ENCODE assay signal across 21 cellular contexts in the genomic region with DNA sequence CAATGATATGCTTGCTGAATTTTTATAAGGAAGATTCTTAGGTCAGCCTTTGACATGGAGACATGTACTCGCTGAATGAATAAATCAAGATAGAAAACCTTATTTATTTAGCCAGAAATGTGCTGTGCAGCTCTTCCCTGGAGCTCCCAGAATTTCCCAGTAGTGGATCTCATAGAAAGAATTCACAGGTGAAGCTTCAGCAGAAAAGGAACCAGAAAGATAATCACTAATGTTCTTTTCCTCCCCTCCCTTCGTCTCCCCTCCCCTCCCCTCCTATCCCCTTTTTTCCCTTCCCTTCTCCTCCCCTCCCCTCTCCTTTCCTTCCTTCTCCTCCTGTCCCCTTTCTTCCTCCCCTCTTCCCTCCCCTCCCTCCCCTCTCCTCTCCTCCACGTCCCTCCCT.
"Had no signal": no experiment of that assay in that cellular context is flagged by ENCODE, and none has a peak within 500 bp of the region (broad histone marks: within the 10 kb centered on the region; RNA-seq: fewer than 3 reads in every experiment).

No MANE protein-coding gene starts in this region.

- H3K27ac ChIP-seq: esophagus squamous epithelium, lower lobe of right lung, neutrophil, pancreas, stomach, tibial artery had no signal

- H3K36me3 ChIP-seq: esophagus squamous epithelium, lower lobe of right lung, neutrophil, pancreas, sigmoid colon, stomach, tibial artery had no signal

- H3K9me3 ChIP-seq: esophagus squamous epithelium, lower lobe of right lung, neutrophil, pancreas, sigmoid colon, stomach, tibial artery had no signal

- H3K4me3 ChIP-seq: esophagus squamous epithelium, lower lobe of right lung, pancreas, sigmoid colon, stomach, tibial artery had no signal

- FAIRE-seq: endometrium, keratinocyte, pancreas had no signal

- H3K27ac Mint-ChIP-seq: natural killer cell; progenitor cell of endocrine pancreas; stimulated activated effector memory CD8-positive, alpha-beta T cell treated with anti-CD3 and anti-CD28 coated beads, Interleukin-12 subunit alpha, Interleukin-12 subunit beta, amount 100 ng/mL, for 72 hours; type B pancreatic cell had no signal

- H3K36me3 Mint-ChIP-seq: natural killer cell; stimulated activated effector memory CD8-positive, alpha-beta T cell treated with anti-CD3 and anti-CD28 coated beads, Interleukin-12 subunit alpha, Interleukin-12 subunit beta, amount 100 ng/mL, for 72 hours; type B pancreatic cell had no signal

- ATAC-seq: effector memory CD8-positive, alpha-beta T cell; left ventricle myocardium superior; lower lobe of right lung; natural killer cell; pancreas; stimulated activated effector memory CD8-positive, alpha-beta T cell treated with anti-CD3 and anti-CD28 coated beads, Interleukin-12 subunit alpha, Interleukin-12 subunit beta, amount 100 ng/mL, for 72 hours had no signal

- H3K4me1 ChIP-seq: pancreas had no signal

- DNase-seq: cortex of kidney; effector memory CD8-positive, alpha-beta T cell; erythroblast; esophagus squamous epithelium; foreskin melanocyte; left ventricle myocardium superior; lower lobe of right lung; natural killer cell; pancreas; sigmoid colon; stimulated activated CD4-positive, alpha-beta T cell treated with anti-CD3 and anti-CD28 coated beads, Interleukin-2, amount 100 ng/mL, for 24 hours; stimulated activated CD4-positive, alpha-beta T cell treated with anti-CD3 and anti-CD28 coated beads, Interleukin-4, amount 100 ng/mL, for 24 hours; stimulated activated naive CD4-positive, alpha-beta T cell treated with Interleukin-2 at 50 U/mL for 16 hours; stomach; tibial artery had no signal

- H3K27me3 ChIP-seq: esophagus squamous epithelium, pancreas, sigmoid colon, stomach, tibial artery had no signal

- H3K9me3 Mint-ChIP-seq: effector memory CD8-positive, alpha-beta T cell; natural killer cell; stimulated activated effector memory CD8-positive, alpha-beta T cell treated with anti-CD3 and anti-CD28 coated beads, Interleukin-12 subunit alpha, Interleukin-12 subunit beta, amount 100 ng/mL, for 72 hours; type B pancreatic cell had no signal

- H3K4me3 Mint-ChIP-seq: effector memory CD8-positive, alpha-beta T cell; natural killer cell; stimulated activated effector memory CD8-positive, alpha-beta T cell treated with anti-CD3 and anti-CD28 coated beads, Interleukin-12 subunit alpha, Interleukin-12 subunit beta, amount 100 ng/mL, for 72 hours; type B pancreatic cell had no signal
